ENCODE assay signal across 8 cellular contexts in the genomic region with DNA sequence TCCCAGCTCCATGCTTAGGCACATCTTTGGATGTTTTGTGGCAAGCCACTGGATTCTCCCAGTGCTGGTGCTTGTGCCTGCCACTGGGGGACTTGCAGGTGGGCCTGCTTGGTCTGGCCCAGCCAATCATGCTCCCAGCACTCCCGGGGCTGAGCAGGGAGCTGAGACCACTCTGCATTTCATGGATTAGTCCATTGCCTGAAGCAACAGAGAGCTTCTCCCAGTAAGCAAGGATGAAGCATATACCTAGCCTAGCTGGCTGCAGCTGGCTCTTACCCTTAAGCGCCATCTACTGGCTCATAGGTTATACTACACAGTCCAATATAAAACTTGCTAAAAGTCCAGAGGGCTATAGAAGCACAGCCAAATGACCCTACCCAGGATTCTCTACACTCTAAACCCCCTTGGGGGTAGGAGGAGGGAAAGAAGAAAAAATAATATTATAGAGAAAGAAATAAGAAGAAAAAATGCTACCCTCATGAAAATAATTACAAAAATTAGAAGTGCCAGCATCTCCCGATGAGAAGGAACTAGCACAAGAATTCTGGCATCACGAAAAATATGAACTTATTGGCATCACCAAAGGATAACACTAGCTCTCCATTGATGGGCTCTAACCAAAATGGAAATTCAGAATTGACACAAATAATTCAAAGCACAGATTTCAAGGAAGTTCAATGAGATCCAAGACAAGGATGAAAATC.
A peak's percentile ranks its signal among the peaks of the same experiment; 100 is the strongest.
DNase-seq lines count a peak whose midpoint lies in the region; ATAC-seq and TF ChIP-seq lines count a peak whose summit lies in the region.

No MANE protein-coding gene starts in this region.

- WGBS in aorta, 2 donors, result 53 to 59% methylated on average over 4 of the region's 4 CpGs

- no peak overlapping the region for H3K27ac Mint-ChIP-seq in chondrocyte (ENCODE audit: unreplicated experiment)
- H3K27ac Mint-ChIP-seq in mesothelial cell of epicardium, result no peak overlapping the region
- H3K27ac Mint-ChIP-seq in T-helper 17 cell, result no peak overlapping the region

- TF ChIP-seq CTCF in chondrocyte (IDR thresholded peaks at IDR 0.05) (peak; percentile 81), mesothelial cell of epicardium (IDR thresholded peaks at IDR 0.05; ENCODE audit: unreplicated experiment) (peak; percentile 22)

- H3K27me3 Mint-ChIP-seq in chondrocyte (ENCODE audit: low read depth) (peaks cover 3% of the 10 kb centered on the region), mesothelial cell of epicardium (ENCODE audit: low read depth) (no peaks in the 10 kb centered on the region), T-helper 17 cell (no peaks in the 10 kb centered on the region)

- DNase-seq in DMS153 (lab: John Stamatoyannopoulos, UW) (peak; percentile 27), NCI-H774 (lab: John Stamatoyannopoulos, UW) (peak; percentile 69), chondrocyte (ENCODE audit: low spot score) (peak; percentile 54), mesothelial cell of epicardium (ENCODE audit: low spot score in 2 of 2, unreplicated experiment in 2 of 2) (no peak), T-helper 17 cell (no peak), aorta (no peak)

- H3K36me3 ChIP-seq in aorta (ENCODE audit: control insufficient read depth in 1 of 2, insufficient read depth in 2 of 2, low read length in 1 of 2), result no peaks in the 10 kb centered on the region

- H3K36me3 Mint-ChIP-seq in chondrocyte (ENCODE audit: low read depth) (peaks cover 6% of the 10 kb centered on the region), mesothelial cell of epicardium (peaks cover 5% of the 10 kb centered on the region), T-helper 17 cell (ENCODE audit: low read depth) (no peaks in the 10 kb centered on the region)

- H3K9me3 ChIP-seq in T-helper 17 cell (ENCODE audit: control insufficient read depth, low read length, poor library complexity, severe bottlenecking) (no peaks in the 10 kb centered on the region), aorta (ENCODE audit: control insufficient read depth, low read length) (peaks cover 15% of the 10 kb centered on the region)

- H3K27ac ChIP-seq in aorta (ENCODE audit: low read depth in 1 of 2, low read length in 2 of 2), result no peak overlapping the region

- H3K4me1 ChIP-seq in aorta (ENCODE audit: control insufficient read depth in 1 of 2, insufficient read depth in 2 of 2, low read length in 2 of 2), result no peaks in the 10 kb centered on the region

- ATAC-seq in GM19395 (IDR thresholded peaks at IDR 0.05; ENCODE audit: unreplicated experiment), result peak; percentile 94
- peak; percentile 76 for ATAC-seq in HG03439 (IDR thresholded peaks at IDR 0.05; ENCODE audit: unreplicated experiment)
- no peak for ATAC-seq in T-helper 17 cell
- ATAC-seq in aorta (ENCODE audit: low FRiP score), result no peak

- H3K4me1 Mint-ChIP-seq in chondrocyte (ENCODE audit: low read depth), result no peaks in the 10 kb centered on the region
- H3K4me1 Mint-ChIP-seq in mesothelial cell of epicardium, result no peaks in the 10 kb centered on the region
- H3K4me1 Mint-ChIP-seq in T-helper 17 cell, result no peaks in the 10 kb centered on the region

- H3K4me3 Mint-ChIP-seq in chondrocyte (ENCODE audit: unreplicated experiment), result no peak overlapping the region
- H3K4me3 Mint-ChIP-seq in mesothelial cell of epicardium, result no peak overlapping the region
- no peak overlapping the region for H3K4me3 Mint-ChIP-seq in T-helper 17 cell

- H3K9me3 Mint-ChIP-seq in chondrocyte (ENCODE audit: low read depth) (peaks cover 50% of the 10 kb centered on the region), mesothelial cell of epicardium (peaks cover 51% of the 10 kb centered on the region)

- intact Hi-C loops in aorta (cut with DNase I), result no loop called here

- no peaks in the 10 kb centered on the region for H3K27me3 ChIP-seq in aorta (ENCODE audit: control insufficient read depth in 1 of 2, insufficient read depth in 2 of 2, low read length in 1 of 2)

- no peak overlapping the region for H3K4me3 ChIP-seq in aorta (ENCODE audit: low read length in 2 of 2)

Comparison
In these comparisons a context has a peak if more than half of its experiments do, and no peak if none do; other contexts are left out.
1. DNase-seq: peak in DMS153 (single experiment), NCI-H774 (single experiment) and chondrocyte (single experiment); none in mesothelial cell of epicardium (0 of 2), T-helper 17 cell (0 of 3) and aorta (0 of 2).
2. ATAC-seq: peak in GM19395 (single experiment) and HG03439 (single experiment); none in T-helper 17 cell (single experiment) and aorta (single experiment).